ENCODE assay signal across 29 cellular contexts in genomic region chr2:172924070-172924469, GRCh38.
"Had no signal": no experiment of that assay in that cellular context is flagged by ENCODE, and none has a peak within 500 bp of the region (broad histone marks: within the 10 kb centered on the region; RNA-seq: fewer than 3 reads in every experiment).

No MANE protein-coding gene starts in this region.

- H3K27me3 ChIP-seq: left lung, ovary, stomach, suprapubic skin, tibial artery, upper lobe of right lung had no signal

- H3K4me1 ChIP-seq: prostate gland had no signal

- ATAC-seq: left colon; left lung; lower lobe of right lung; mucosa of descending colon; naive thymus-derived CD4-positive, alpha-beta T cell; natural killer cell treated with Interleukin-12 subunit alpha and Interleukin-12 subunit beta and Interleukin-15 and Interleukin-18, amount 100 ng/mL, for 72 hours; right cardiac atrium; sciatic nerve; upper lobe of right lung had no signal

- H3K36me3 Mint-ChIP-seq: immature natural killer cell; naive thymus-derived CD4-positive, alpha-beta T cell; natural killer cell treated with Interleukin-12 subunit alpha and Interleukin-12 subunit beta and Interleukin-15 and Interleukin-18, amount 100 ng/mL, for 72 hours had no signal

- H3K27ac Mint-ChIP-seq: immature natural killer cell; naive thymus-derived CD4-positive, alpha-beta T cell; natural killer cell treated with Interleukin-12 subunit alpha and Interleukin-12 subunit beta and Interleukin-15 and Interleukin-18, amount 100 ng/mL, for 72 hours had no signal

- H3K36me3 ChIP-seq: left lung, lower lobe of right lung, ovary, prostate gland, stomach, suprapubic skin, thoracic aorta, tibial artery, upper lobe of right lung had no signal

- DNase-seq: hypothalamus; immature natural killer cell; kidney; left colon; left lung; lower lobe of right lung; mammary epithelial cell; mesenchymal stem cell; mucosa of descending colon; naive thymus-derived CD4-positive, alpha-beta T cell; ovary; posterior cingulate gyrus; retina; right cardiac atrium; stimulated activated CD4-positive, alpha-beta T cell treated with anti-CD3 and anti-CD28 coated beads, Interleukin-12 subunit alpha, Interleukin-12 subunit beta, amount 100 ng/mL, for 4 hours; stimulated activated CD4-positive, alpha-beta T cell treated with anti-CD3 and anti-CD28 coated beads, Interleukin-15, amount 100 ng/mL, for 24 hours; stimulated activated CD4-positive, alpha-beta T cell treated with anti-CD3 and anti-CD28 coated beads, Interleukin-2, amount 100 ng/mL, for 24 hours; stimulated activated CD4-positive, alpha-beta T cell treated with anti-CD3 and anti-CD28 coated beads, Interleukin-4, amount 100 ng/mL, for 1 hour; stimulated activated naive CD4-positive, alpha-beta T cell; stomach; tibial artery; trophoblast cell; upper lobe of right lung had no signal

- H3K4me3 ChIP-seq: left lung, lower lobe of right lung, mucosa of descending colon, ovary, prostate gland, skin epidermis, stomach, suprapubic skin, thoracic aorta, tibial artery, upper lobe of right lung had no signal

- H3K4me1 Mint-ChIP-seq: immature natural killer cell had no signal

- H3K27ac ChIP-seq: left lung, lower lobe of right lung, ovary, prostate gland, skin epidermis, stomach, suprapubic skin, thoracic aorta, tibial artery, upper lobe of right lung had no signal

- H3K4me3 Mint-ChIP-seq: immature natural killer cell; naive thymus-derived CD4-positive, alpha-beta T cell; natural killer cell treated with Interleukin-12 subunit alpha and Interleukin-12 subunit beta and Interleukin-15 and Interleukin-18, amount 100 ng/mL, for 72 hours had no signal

- H3K9me3 ChIP-seq: left lung, lower lobe of right lung, mucosa of descending colon, ovary, prostate gland, stomach, suprapubic skin, thoracic aorta, tibial artery, upper lobe of right lung had no signal

- H3K9me3 Mint-ChIP-seq: immature natural killer cell; naive thymus-derived CD4-positive, alpha-beta T cell; natural killer cell treated with Interleukin-12 subunit alpha and Interleukin-12 subunit beta and Interleukin-15 and Interleukin-18, amount 100 ng/mL, for 72 hours had no signal
